In genomic region chr6:38172739-38173415, GRCh38 we compare ENCODE assay signal across 22 cellular contexts.
DNase-seq lines count a peak whose midpoint lies in the region; TF ChIP-seq lines count a peak whose summit lies in the region.
"Had no signal": no experiment of that assay in that cellular context is flagged by ENCODE, and none has a peak within 500 bp of the region (broad histone marks: within the 10 kb centered on the region; RNA-seq: fewer than 3 reads in every experiment).

No MANE protein-coding gene starts in this region.

- no peaks in the 10 kb centered on the region for H3K9me3 Mint-ChIP-seq in brain
- H3K9me3 Mint-ChIP-seq: CD14-positive monocyte had no signal

- H3K4me1 ChIP-seq in HEK293 (ENCODE audit: control insufficient read depth, insufficient read depth, low read length) (peaks cover 6% of the 10 kb centered on the region; the same call in 1 of the 2 replicates), liver (ENCODE audit: control insufficient read depth in 4 of 4, insufficient read depth in 4 of 4, low read length in 3 of 4) (peaks cover 0 to 43% (median 30%) of the 10 kb centered on the region in 4 donors)

- H3K27me3 ChIP-seq in liver (ENCODE audit: control insufficient read depth in 4 of 4, insufficient read depth in 4 of 4, low read length in 3 of 4): no peaks in the 10 kb centered on the region
- H3K27me3 ChIP-seq: MG63 had no signal

- peaks cover 8% of the 10 kb centered on the region for H3K36me3 Mint-ChIP-seq in brain

- 88% methylated on average over 15 of the region's 15 CpGs for WGBS in liver

- TF ChIP-seq CTCF in HEK293 (tag by site-specific recombination; IDR thresholded peaks at IDR 0.05) (no peak), brain (conservative IDR thresholded peaks at IDR 0.05) (no peak), liver (IDR thresholded peaks at IDR 0.05; ENCODE audit: low read depth, low read length, missing input control) (no peak)

- DNase-seq in retina (peak; percentile 58), MV-4-11 (lab: John Stamatoyannopoulos, UW) (no peak), DMS79 treated with DMSO at 0.1 percent for 48 hours (lab: John Stamatoyannopoulos, UW) (no peak), D341Med (ENCODE audit: low spot score) (no peak)
- DNase-seq: ACHN; AML-193; COR-L47; DMS153; EL; IMR-90; Karpas-422; MG63; NCI-H1092 treated with DMSO at 0.1 percent for 48 hours; NCI-H2081 treated with DMSO at 0.1 percent for 48 hours; NCI-H526; NK-92 treated with Interleukin-12 subunit alpha and Interleukin-12 subunit beta, amount 100 ng/mL, for 24 hours; OCI-M1; RPMI8226 had no signal

- no peak overlapping the region for H3K4me3 ChIP-seq in HEK293 (ENCODE audit: low read depth, low read length)
- no peak overlapping the region for H3K4me3 ChIP-seq in liver (ENCODE audit: low read depth in 1 of 3, low read length in 3 of 3)
- H3K4me3 ChIP-seq: MG63 had no signal

- no peak overlapping the region for H3K9ac ChIP-seq in liver (ENCODE audit: low read depth in 1 of 2, low read length in 2 of 2)

- H3K4me1 Mint-ChIP-seq in brain: peaks cover 53% of the 10 kb centered on the region
- H3K4me1 Mint-ChIP-seq: CD14-positive monocyte had no signal

- H3K9me3 ChIP-seq in HEK293 (ENCODE audit: control insufficient read depth, insufficient read depth, low read depth, low read length) (no peaks in the 10 kb centered on the region), liver (ENCODE audit: control insufficient read depth in 4 of 4, low read length in 3 of 4) (no peaks in the 10 kb centered on the region)
- H3K9me3 ChIP-seq: MG63 had no signal

- no peak overlapping the region for H3K27ac ChIP-seq in HEK293 (ENCODE audit: extremely low read depth, low read depth, low read length)
- H3K27ac ChIP-seq in liver (ENCODE audit: low read depth in 1 of 2, low read length in 2 of 2): no peak overlapping the region

- CTCF ChIA-PET in HEK293 (lab: Yijun Ruan, JAX): interaction anchor here (0.6 to 1.4 kb wide), 3 partner anchors 21 to 517 kb away, joined by 3 to 5 read pairs (median 3); no protein-coding TSS in a partner anchor

- H3K27me3 Mint-ChIP-seq in brain: no peaks in the 10 kb centered on the region

- no peak overlapping the region for H3K4me3 Mint-ChIP-seq in brain
- H3K4me3 Mint-ChIP-seq: CD14-positive monocyte had no signal

- peak overlapping the region in 3 of 5 experiments; percentile 29 to 90 (median 58) for H3K27ac Mint-ChIP-seq in brain
- H3K27ac Mint-ChIP-seq: CD14-positive monocyte had no signal

- TF ChIP-seq RAD21 in liver (IDR thresholded peaks at IDR 0.05): no peak

- POLR2A ChIA-PET in HEK293 (lab: Yijun Ruan, JAX): no interaction called here

- H3K36me3 ChIP-seq in HEK293 (ENCODE audit: control insufficient read depth in 2 of 2, insufficient read depth in 1 of 2, low read length in 2 of 2): no peaks in the 10 kb centered on the region
- H3K36me3 ChIP-seq in liver (ENCODE audit: control insufficient read depth in 4 of 4, insufficient read depth in 3 of 4, low read depth in 1 of 4, low read length in 3 of 4): no peaks in the 10 kb centered on the region
- H3K36me3 ChIP-seq: MG63 had no signal

TF ChIP-seq in HEK293, 187 proteins besides CTCF, POLR2A, EP300 and RAD21:
- TF ChIP-seq ZIC2 (tag by site-specific recombination; IDR thresholded peaks at IDR 0.05) (peak; percentile 47), ZNF248 (tag by site-specific recombination; IDR thresholded peaks at IDR 0.05) (no peak)

TF ChIP-seq in liver, 16 proteins besides CTCF, POLR2A, EP300 and RAD21:
- TF ChIP-seq RXRA (IDR thresholded peaks at IDR 0.05) (peak in 1 of 2 donors; percentile 46), HNF4A (conservative IDR thresholded peaks at IDR 0.05) (peak; percentile 5 to 49), ATF3 (IDR thresholded peaks at IDR 0.05) (no peak)
